ENCODE assay signal across 17 cellular contexts in the genomic region with DNA sequence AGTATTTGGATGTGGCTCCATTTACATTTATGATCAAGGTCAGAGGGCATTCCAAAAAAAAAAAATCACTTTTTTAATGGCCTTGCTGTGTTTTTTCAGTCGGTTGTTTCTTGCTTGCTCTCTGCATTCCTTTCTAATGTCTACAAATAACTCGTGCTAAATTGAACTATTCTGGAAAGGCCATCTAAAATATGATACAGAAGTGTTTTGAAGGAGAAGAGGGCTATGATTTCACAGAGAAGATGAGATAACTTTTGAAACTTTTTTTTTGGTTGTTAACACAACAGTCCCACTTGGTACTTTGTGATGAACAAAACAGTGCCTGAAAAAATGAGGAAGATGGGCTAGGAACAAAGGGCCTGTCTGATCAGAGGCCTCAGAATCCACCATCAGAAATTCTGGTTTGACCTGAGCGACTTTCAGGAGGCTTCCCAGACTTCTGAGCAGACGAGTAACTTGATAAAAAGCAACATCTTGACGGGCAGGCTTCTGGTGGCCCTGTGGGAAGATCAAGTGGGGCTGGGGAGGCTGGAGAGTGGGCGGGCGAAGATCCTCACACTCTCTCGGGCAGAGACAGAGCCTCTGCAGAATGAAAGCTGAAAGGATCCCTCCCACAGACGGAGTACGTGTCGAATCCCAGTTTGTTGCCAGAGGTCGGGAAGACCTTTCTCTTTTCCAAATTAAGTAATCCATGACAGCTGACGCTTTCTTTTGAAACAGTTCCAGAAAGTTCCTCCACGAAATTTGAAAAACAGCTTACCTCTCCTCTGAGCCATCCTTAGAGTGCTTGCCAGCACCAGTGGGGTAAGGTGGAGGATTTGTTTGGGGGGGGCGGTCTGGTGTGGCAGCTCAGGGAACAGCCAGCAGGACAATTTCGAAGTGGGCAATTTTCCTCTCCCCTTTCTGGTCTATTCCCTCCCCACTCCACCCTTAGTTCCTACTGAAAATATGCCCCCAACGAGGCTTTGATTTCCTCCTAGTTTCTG.
DNase-seq lines count a peak whose midpoint lies in the region; ATAC-seq and TF ChIP-seq lines count a peak whose summit lies in the region.
"Had no signal": no experiment of that assay in that cellular context is flagged by ENCODE, and none has a peak within 500 bp of the region (broad histone marks: within the 10 kb centered on the region; RNA-seq: fewer than 3 reads in every experiment).

No MANE protein-coding gene starts in this region.

- no peak for TF ChIP-seq POLR2A in IMR-90 (IDR thresholded peaks at IDR 0.05; ENCODE audit: low read depth, low read length)

- peak overlapping the region; percentile 15; the same call in 1 of the 3 replicates for H2BK15ac ChIP-seq in IMR-90 (ENCODE audit: low read depth, low read length)

- H4K20me1 ChIP-seq in IMR-90 (ENCODE audit: insufficient read depth, low read length), result no peaks in the 10 kb centered on the region

- no peaks in the 10 kb centered on the region for H3K36me3 Mint-ChIP-seq in mesothelial cell of epicardium
- H3K36me3 Mint-ChIP-seq: activated naive CD8-positive, alpha-beta T cell treated with anti-CD3 and anti-CD28 coated beads for 36 hours; T-cell had no signal

- H3K27me3 Mint-ChIP-seq in mesothelial cell of epicardium (ENCODE audit: low read depth), result no peaks in the 10 kb centered on the region
- H3K27me3 Mint-ChIP-seq: activated naive CD8-positive, alpha-beta T cell treated with anti-CD3 and anti-CD28 coated beads for 36 hours; T-cell had no signal

- H2BK20ac ChIP-seq in IMR-90 (ENCODE audit: low read depth, low read length), result peak overlapping the region; percentile 39; the same call in 1 of the 2 replicates

- no peak overlapping the region for H2AK9ac ChIP-seq in IMR-90 (replicated peaks; ENCODE audit: low read depth, low read length, poor library complexity)

- in situ Hi-C loops in IMR-90 (cut with MboI; ENCODE audit: low sequenced_read_pairs), result no loop called here

- H4K91ac ChIP-seq in IMR-90 (ENCODE audit: insufficient read depth, low read depth, low read length), result peak overlapping the region; percentile 25; the same call in 1 of the 2 replicates

- no peak overlapping the region for H3K4me3 ChIP-seq in IMR-90 (ENCODE audit: insufficient read depth, low read depth, low read length)
- peak overlapping the region in 1 of 5 donors; percentile 7 for H3K4me3 ChIP-seq in subcutaneous abdominal adipose tissue (ENCODE audit: low read depth in 1 of 5, low read length in 5 of 5)
- H3K4me3 ChIP-seq in MG63, result no peak overlapping the region
- H3K4me3 ChIP-seq: hepatocyte had no signal

- peak overlapping the region; percentile 80 for H2BK120ac ChIP-seq in IMR-90 (ENCODE audit: low read depth, low read length)

- POLR2A ChIA-PET in IMR-90 (lab: Charles Lee; ENCODE audit: unreplicated experiment), result no interaction called here

- H3K9me3 Mint-ChIP-seq in mesothelial cell of epicardium, result peaks cover 3% of the 10 kb centered on the region

- no peak overlapping the region; the same call in 1 of the 2 replicates for H4K5ac ChIP-seq in IMR-90 (ENCODE audit: low read depth, low read length)

- ATAC-seq in IMR-90 (ENCODE audit: low read depth), result 0 out of 2 replicates have a peak, but pooled peaks have one; percentile 21
- peak; percentile 20 for ATAC-seq in foreskin keratinocyte
- ATAC-seq: T-cell had no signal

- H3K14ac ChIP-seq in IMR-90 (replicated peaks; ENCODE audit: low read depth, low read length), result peak overlapping the region; percentile 48; the same call in 1 of the 2 replicates

- H4K8ac ChIP-seq in IMR-90 (ENCODE audit: low read depth in 2 of 2, low read length in 2 of 2), result peak overlapping the region; percentile 4 to 59; a peak in 3 of 4 replicates

- no peaks in the 10 kb centered on the region; the same call in none of the 2 replicates for H3K9me1 ChIP-seq in IMR-90 (ENCODE audit: insufficient read depth, low read length)

- peak overlapping the region; percentile 87 for H2AFZ ChIP-seq in IMR-90 (replicated peaks; ENCODE audit: low read length, poor library complexity)
- H2AFZ ChIP-seq: hepatocyte had no signal

- no peak overlapping the region for H3K56ac ChIP-seq in IMR-90 (ENCODE audit: extremely low read depth, insufficient read depth, low read length)

- H3K27ac Mint-ChIP-seq in mesothelial cell of epicardium, result peak overlapping the region; percentile 27
- H3K27ac Mint-ChIP-seq: activated naive CD8-positive, alpha-beta T cell treated with anti-CD3 and anti-CD28 coated beads for 36 hours; T-cell had no signal

- no peaks in the 10 kb centered on the region for H3K36me3 ChIP-seq in IMR-90 (ENCODE audit: control insufficient read depth, insufficient read depth, low read length)
- H3K36me3 ChIP-seq in subcutaneous abdominal adipose tissue (ENCODE audit: control insufficient read depth in 5 of 5, insufficient read depth in 5 of 5, low read length in 5 of 5), result no peaks in the 10 kb centered on the region
- no peaks in the 10 kb centered on the region for H3K36me3 ChIP-seq in MG63

- no peak for TF ChIP-seq RAD21 in IMR-90 (IDR thresholded peaks at IDR 0.05; ENCODE audit: low read length)

- peak; percentile 15 for DNase-seq in IMR-90
- DNase-seq in foreskin keratinocyte, result no peak
- no peak for DNase-seq in mesothelial cell of epicardium (ENCODE audit: low spot score in 2 of 2, unreplicated experiment in 2 of 2)
- no peak for DNase-seq in HUDEP-2 (lab: John Stamatoyannopoulos, UW; ENCODE audit: unreplicated experiment in 76 of 76)
- no peak for DNase-seq in NCI-H510A treated with DMSO at 0.1 percent for 48 hours (lab: John Stamatoyannopoulos, UW)
- DNase-seq in activated naive CD4-positive, alpha-beta T cell (lab: John Stamatoyannopoulos, UW), result no peak
- no peak for DNase-seq in MG63
- DNase-seq: activated CD4-positive, alpha-beta T cell treated with anti-CD3 and anti-CD28 coated beads, Interleukin-2, amount 50 U/mL, for 4 hours; activated naive CD8-positive, alpha-beta T cell treated with anti-CD3 and anti-CD28 coated beads for 36 hours; activated T-cell treated with anti-CD3 and anti-CD28 coated beads, Interleukin-2, amount 50 U/mL, for 1 hour; AML-193; Caco-2; dermis blood vessel endothelial cell; NCI-H2171; T-cell had no signal

- H3K4me2 ChIP-seq in IMR-90 (ENCODE audit: low read depth, low read length), result 0 out of 2 replicates have a peak overlapping the region, but pooled peaks have one; percentile 27
- H3K4me2 ChIP-seq: hepatocyte had no signal

- no peak overlapping the region for H3K4me3 Mint-ChIP-seq in mesothelial cell of epicardium
- H3K4me3 Mint-ChIP-seq: T-cell had no signal

- intact Hi-C loops in IMR-90 (cut with micrococcal nuclease), result no loop called here

- TF ChIP-seq CTCF in IMR-90 (conservative IDR thresholded peaks at IDR 0.05; ENCODE audit: low read depth, low read length) (no peak), foreskin keratinocyte (conservative IDR thresholded peaks at IDR 0.05) (no peak), mesothelial cell of epicardium (IDR thresholded peaks at IDR 0.05; ENCODE audit: unreplicated experiment) (no peak)

- peaks cover 22% of the 10 kb centered on the region for H3K4me1 Mint-ChIP-seq in mesothelial cell of epicardium
- H3K4me1 Mint-ChIP-seq: activated naive CD8-positive, alpha-beta T cell treated with anti-CD3 and anti-CD28 coated beads for 36 hours had no signal

- dilution Hi-C loops in IMR-90 (cut with HindIII; ENCODE audit: low sequenced_read_pairs, unreplicated experiment), result no loop called here

- WGBS in IMR-90 (ENCODE audit: extremely low coverage in 2 of 2, insufficient read length in 1 of 2), 2 experiments, result 36% methylated on average over 3 of the region's 17 CpGs; no CpG with 5 or more reads in 1 of the 2 experiments

- BruUV-seq in IMR-90 (replicated peaks; lab: Mats Ljungman, UMichigan), result no TSS peak

- peak overlapping the region; percentile 8; the same call in 1 of the 2 replicates for H3K23ac ChIP-seq in IMR-90 (ENCODE audit: low read depth, low read length)

- H3K9ac ChIP-seq in IMR-90 (ENCODE audit: low read depth, low read length) (no peak overlapping the region), subcutaneous abdominal adipose tissue (ENCODE audit: low read length in 5 of 5) (no peak overlapping the region)

- H2BK5ac ChIP-seq in IMR-90 (ENCODE audit: low read depth, low read length, poor library complexity, severe bottlenecking), result peak overlapping the region; percentile 12

- no peaks in the 10 kb centered on the region for H3K79me1 ChIP-seq in IMR-90 (ENCODE audit: low read depth in 1 of 2, low read length in 2 of 2)

- H3K18ac ChIP-seq in IMR-90 (ENCODE audit: low read depth, low read length), result no peak overlapping the region

- H3K4ac ChIP-seq in IMR-90 (ENCODE audit: low read depth, low read length), result peak overlapping the region; percentile 58; the same call in 1 of the 2 replicates

- H3K9me3 ChIP-seq in IMR-90 (ENCODE audit: control insufficient read depth, insufficient read depth, low read length) (no peaks in the 10 kb centered on the region), subcutaneous abdominal adipose tissue (ENCODE audit: control insufficient read depth in 5 of 5, low read length in 5 of 5) (no peaks in the 10 kb centered on the region), MG63 (no peaks in the 10 kb centered on the region)
- H3K9me3 ChIP-seq: Caco-2 had no signal

- CTCF ChIA-PET in IMR-90 (lab: Yijun Ruan, JAX), result no interaction called here

- H3K27ac ChIP-seq in IMR-90 (ENCODE audit: insufficient read depth, low read length) (no peak overlapping the region), foreskin keratinocyte (no peak overlapping the region), subcutaneous abdominal adipose tissue (ENCODE audit: low read depth, low read length) (peak overlapping the region; percentile 46)
- H3K27ac ChIP-seq: hepatocyte had no signal

- no peak overlapping the region for H2AK5ac ChIP-seq in IMR-90 (ENCODE audit: low read depth, low read length)

- H3K27me3 ChIP-seq in IMR-90 (ENCODE audit: control insufficient read depth, insufficient read depth, low read length) (no peaks in the 10 kb centered on the region), foreskin keratinocyte (no peaks in the 10 kb centered on the region), subcutaneous abdominal adipose tissue (ENCODE audit: control insufficient read depth in 5 of 5, insufficient read depth in 4 of 5, low read length in 5 of 5) (no peaks in the 10 kb centered on the region), MG63 (no peaks in the 10 kb centered on the region)
- H3K27me3 ChIP-seq: hepatocyte had no signal

- H3K4me1 ChIP-seq in IMR-90 (ENCODE audit: control insufficient read depth, insufficient read depth, low read length) (peaks cover 2% of the 10 kb centered on the region; the same call in 1 of the 2 replicates), foreskin keratinocyte (no peaks in the 10 kb centered on the region), subcutaneous abdominal adipose tissue (ENCODE audit: control insufficient read depth in 5 of 5, insufficient read depth in 5 of 5, low read length in 5 of 5) (peaks cover 0 to 15% (median 4%) of the 10 kb centered on the region in 5 donors)
- H3K4me1 ChIP-seq: Caco-2 had no signal

TF ChIP-seq in IMR-90, 13 proteins besides CTCF, POLR2A, EP300 and RAD21:
- TF ChIP-seq SMC3 (IDR thresholded peaks at IDR 0.05; ENCODE audit: low read depth, low read length), result no peak
TF ChIP-seq in IMR-90: peak in this region for 0.
